ENCODE assay signal across 8 cellular contexts in genomic region chr15:52710050-52710709, GRCh38. TPM values are rescaled to one million over a fixed set of nuclear protein-coding genes. Genes with fewer than 3 reads are reported as not detected.
A peak's percentile ranks its signal among the peaks of the same experiment; 100 is the strongest.
DNase-seq lines count a peak whose midpoint lies in the region; ATAC-seq and TF ChIP-seq lines count a peak whose summit lies in the region.

No MANE protein-coding gene starts in this region.

- DNase-seq in activated naive CD8-positive, alpha-beta T cell treated with anti-CD3 and anti-CD28 coated beads, Interleukin-2, amount 50 U/mL, for 24 hours, result no peak
- no peak for DNase-seq in activated naive CD8-positive, alpha-beta T cell treated with anti-CD3 and anti-CD28 coated beads for 36 hours
- DNase-seq in WTC11 (ENCODE audit: low spot score) (no peak), KG1 (lab: John Stamatoyannopoulos, UW) (no peak), DMS53 treated with DMSO at 0.1 percent for 48 hours (lab: John Stamatoyannopoulos, UW; ENCODE audit: unreplicated experiment) (no peak), activated gamma-delta T cell treated with Interleukin-2 at 50 U/mL for 16 hours (no peak)
- no peak for DNase-seq in activated CD4-positive, alpha-beta T cell treated with anti-CD3 and anti-CD28 coated beads, Interleukin-2, amount 50 U/mL, for 4 hours

- H3K36me3 Mint-ChIP-seq in activated naive CD8-positive, alpha-beta T cell treated with anti-CD3 and anti-CD28 coated beads, Interleukin-2, amount 50 U/mL, for 24 hours (ENCODE audit: low read depth), result no peaks in the 10 kb centered on the region
- no peaks in the 10 kb centered on the region for H3K36me3 Mint-ChIP-seq in activated naive CD8-positive, alpha-beta T cell treated with anti-CD3 and anti-CD28 coated beads for 36 hours
- H3K36me3 Mint-ChIP-seq in WTC11, result no peaks in the 10 kb centered on the region

- H3K4me1 Mint-ChIP-seq in activated naive CD8-positive, alpha-beta T cell treated with anti-CD3 and anti-CD28 coated beads, Interleukin-2, amount 50 U/mL, for 24 hours, result peaks cover 7% of the 10 kb centered on the region
- no peaks in the 10 kb centered on the region for H3K4me1 Mint-ChIP-seq in activated naive CD8-positive, alpha-beta T cell treated with anti-CD3 and anti-CD28 coated beads for 36 hours
- peaks cover 18% of the 10 kb centered on the region for H3K4me1 Mint-ChIP-seq in WTC11

- H3K9me3 Mint-ChIP-seq in activated naive CD8-positive, alpha-beta T cell treated with anti-CD3 and anti-CD28 coated beads, Interleukin-2, amount 50 U/mL, for 24 hours, result no peaks in the 10 kb centered on the region
- H3K9me3 Mint-ChIP-seq in activated naive CD8-positive, alpha-beta T cell treated with anti-CD3 and anti-CD28 coated beads for 36 hours, result no peaks in the 10 kb centered on the region
- H3K9me3 Mint-ChIP-seq in WTC11, result no peaks in the 10 kb centered on the region

- POLR2A ChIA-PET in WTC11 (lab: Charles Lee), result interaction anchor here (1.6 kb wide), 1 partner anchor 31 kb away, joined by 4 read pairs; the partner anchor contains the start of gene ATOSA

- no peak for TF ChIP-seq CTCF in WTC11 (IDR thresholded peaks at IDR 0.05)

- ATAC-seq in activated naive CD8-positive, alpha-beta T cell treated with anti-CD3 and anti-CD28 coated beads, Interleukin-2, amount 50 U/mL, for 24 hours, result no peak
- peak; percentile 33 for ATAC-seq in HG02981 (IDR thresholded peaks at IDR 0.05; ENCODE audit: unreplicated experiment)
- peak; percentile 16 for ATAC-seq in WTC11

- no peaks in the 10 kb centered on the region for H3K27me3 Mint-ChIP-seq in activated naive CD8-positive, alpha-beta T cell treated with anti-CD3 and anti-CD28 coated beads, Interleukin-2, amount 50 U/mL, for 24 hours
- no peaks in the 10 kb centered on the region for H3K27me3 Mint-ChIP-seq in activated naive CD8-positive, alpha-beta T cell treated with anti-CD3 and anti-CD28 coated beads for 36 hours
- no peaks in the 10 kb centered on the region; the same call in 1 of the 2 replicates for H3K27me3 Mint-ChIP-seq in WTC11 (ENCODE audit: low read depth)

- H3K4me3 Mint-ChIP-seq in activated naive CD8-positive, alpha-beta T cell treated with anti-CD3 and anti-CD28 coated beads, Interleukin-2, amount 50 U/mL, for 24 hours, result no peak overlapping the region
- H3K4me3 Mint-ChIP-seq in activated naive CD8-positive, alpha-beta T cell treated with anti-CD3 and anti-CD28 coated beads for 36 hours, result no peak overlapping the region
- H3K4me3 Mint-ChIP-seq in WTC11, result peak overlapping the region; percentile 85

- H3K27ac Mint-ChIP-seq in activated naive CD8-positive, alpha-beta T cell treated with anti-CD3 and anti-CD28 coated beads, Interleukin-2, amount 50 U/mL, for 24 hours, result peak overlapping the region; percentile 3
- H3K27ac Mint-ChIP-seq in activated naive CD8-positive, alpha-beta T cell treated with anti-CD3 and anti-CD28 coated beads for 36 hours, result no peak overlapping the region
- 0 out of 2 replicates have a peak overlapping the region, but pooled peaks have one; percentile 10 for H3K27ac Mint-ChIP-seq in WTC11

- CTCF ChIA-PET in WTC11 (lab: Charles Lee), result interaction anchor here (0.6 to 1.0 kb wide), 2 partner anchors 73 to 493 kb away, joined by 3 to 4 read pairs; no protein-coding TSS in a partner anchor

TF ChIP-seq in WTC11, 78 proteins besides CTCF, POLR2A, EP300 and RAD21:
- TF ChIP-seq ETV6 (CRISPR knock-in tag; IDR thresholded peaks at IDR 0.05) (no peak), GTF2I (CRISPR knock-in tag; conservative IDR thresholded peaks at IDR 0.05) (0 out of 2 replicates have a peak, but pooled peaks have one; percentile 55)

RNA-seq across cellular contexts. Expression of gene ATOSA, which starts 31.0 kb away (rescaled TPM):
- 1 to 10 TPM; 9.7 to 9.8 TPM for total RNA-seq in activated naive CD8-positive, alpha-beta T cell treated with anti-CD3 and anti-CD28 coated beads for 36 hours
- 11.8 to 13.2 TPM (median 11.9 TPM) in 3 replicates for total RNA-seq in WTC11 (2021)
